In the genomic region with DNA sequence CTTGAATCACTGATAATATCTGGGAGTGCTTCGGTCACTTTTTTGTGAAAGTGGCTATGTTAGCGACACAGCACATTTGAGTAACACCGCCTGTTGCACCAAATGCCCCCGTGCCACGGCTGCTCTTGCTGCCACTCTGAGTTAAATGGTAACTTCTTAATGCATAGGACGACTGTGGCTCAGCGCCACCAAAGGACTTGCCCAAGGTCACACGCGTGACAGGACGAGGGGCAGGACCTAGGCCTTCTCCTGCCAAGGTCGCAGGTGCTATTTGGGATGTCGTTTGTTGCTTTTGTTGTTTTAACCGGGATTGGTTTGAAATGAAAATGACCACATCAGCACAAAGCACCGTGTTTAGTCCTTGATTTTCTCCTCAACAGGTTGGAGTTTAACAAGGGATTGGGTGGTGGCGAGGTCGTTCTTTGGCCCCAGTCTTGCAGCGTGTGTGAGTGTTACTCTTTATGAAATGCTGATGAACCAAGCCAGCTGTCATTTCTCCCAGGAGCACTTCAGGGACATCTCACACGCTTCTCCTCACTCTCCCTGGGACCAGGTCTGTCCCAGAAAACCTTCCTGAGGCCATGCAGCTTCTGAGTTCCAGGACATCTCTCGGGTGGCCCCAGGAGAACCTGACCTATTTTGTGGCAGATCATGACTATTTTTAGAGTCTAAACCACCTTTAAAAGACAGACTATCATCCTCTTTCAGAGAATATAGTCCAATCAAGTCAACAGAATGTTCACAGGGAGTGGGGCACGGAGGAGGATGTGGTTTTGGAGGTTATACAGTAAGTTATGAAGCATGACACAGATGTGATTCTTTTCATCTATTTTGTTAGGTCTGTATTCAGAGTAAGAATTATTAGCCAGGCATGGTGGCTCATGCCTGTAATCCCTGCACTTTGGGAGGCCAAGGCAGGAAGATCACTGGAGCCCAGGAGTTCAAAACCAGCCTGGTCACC, we compare ENCODE assay signal across 9 cellular contexts. TPM values are rescaled to one million over a fixed set of nuclear protein-coding genes. Genes with fewer than 3 reads are reported as not detected.
A peak's percentile ranks its signal among the peaks of the same experiment; 100 is the strongest.
DNase-seq lines count a peak whose midpoint lies in the region; ATAC-seq and TF ChIP-seq lines count a peak whose summit lies in the region.
"Had no signal": no experiment of that assay in that cellular context is flagged by ENCODE, and none has a peak within 500 bp of the region (broad histone marks: within the 10 kb centered on the region; RNA-seq: fewer than 3 reads in every experiment).

No MANE protein-coding gene starts in this region.

- TF ChIP-seq CTCF in natural killer cell (IDR thresholded peaks at IDR 0.05), result no peak

- no peak overlapping the region for H3K27ac Mint-ChIP-seq in natural killer cell

- no peak overlapping the region for H3K4me3 Mint-ChIP-seq in natural killer cell
- H3K4me3 Mint-ChIP-seq: neural crest cell had no signal

- intact Hi-C loops in natural killer cell (cut with micrococcal nuclease), result no loop called here

- no peaks in the 10 kb centered on the region for H3K9me3 Mint-ChIP-seq in natural killer cell
- H3K9me3 Mint-ChIP-seq: neural crest cell had no signal

- H3K36me3 Mint-ChIP-seq in natural killer cell, result no peaks in the 10 kb centered on the region

- peaks cover 9 to 13% of the 10 kb centered on the region in 2 donors for H3K4me1 Mint-ChIP-seq in natural killer cell
- H3K4me1 Mint-ChIP-seq: neural crest cell had no signal

- peaks cover 0 to 6% of the 10 kb centered on the region in 2 donors for H3K27me3 Mint-ChIP-seq in natural killer cell (ENCODE audit: low read depth in 2 of 2)

- peak; percentile 84 for ATAC-seq in HG03378 (IDR thresholded peaks at IDR 0.05; ENCODE audit: unreplicated experiment)
- ATAC-seq in natural killer cell, result peak in 2 of 3 donors; percentile 38 to 78
- no peak for ATAC-seq in GM21723 (IDR thresholded peaks at IDR 0.05; ENCODE audit: unreplicated experiment)

- DNase-seq in EH (ENCODE audit: low read depth), result peak; percentile 87
- DNase-seq in activated T-helper 1 cell treated with Interleukin-2 at 50 U/mL for 16 hours (ENCODE audit: low read depth), result peak; percentile 9
- no peak for DNase-seq in natural killer cell
- no peak for DNase-seq in iPS-NIHi7 (ENCODE audit: extremely low spot score)
- DNase-seq in NCI-H510A (lab: John Stamatoyannopoulos, UW), result no peak
- no peak for DNase-seq in SW480 (ENCODE audit: low spot score)

RNA-seq across cellular contexts. Expression of a gene that starts 49.9 kb away (rescaled TPM):
- total RNA-seq in natural killer cell, result 1 to 10 TPM in 1 of 3 donors, under 1 TPM in 2; 0.38 to 1.5 (median 0.43) TPM

Comparison
In these comparisons a context has a peak if more than half of its experiments do, and no peak if none do; other contexts are left out.
1. DNase-seq: peak in EH (single experiment) and activated T-helper 1 cell treated with Interleukin-2 at 50 U/mL for 16 hours (single experiment); none in natural killer cell (single experiment), iPS-NIHi7 (single experiment), NCI-H510A (single experiment) and SW480 (single experiment).